In genomic region chr12:48771588-48772112, GRCh38 we compare ENCODE assay signal across 17 cellular contexts. TPM values are rescaled to one million over a fixed set of nuclear protein-coding genes. Genes with fewer than 3 reads are reported as not detected.
DNase-seq lines count a peak whose midpoint lies in the region; ATAC-seq and TF ChIP-seq lines count a peak whose summit lies in the region.
"Had no signal": no experiment of that assay in that cellular context is flagged by ENCODE, and none has a peak within 500 bp of the region (broad histone marks: within the 10 kb centered on the region; RNA-seq: fewer than 3 reads in every experiment).

No MANE protein-coding gene starts in this region.

- no peaks in the 10 kb centered on the region for H3F3A ChIP-seq in smooth muscle cell (ENCODE audit: low read depth)

- peak; percentile 46 for DNase-seq in activated CD8-positive, alpha-beta memory T cell treated with anti-CD3 and anti-CD28 coated beads, Interleukin-2, amount 10 ng/mL, durations not matched to agents 7 days and 5 days
- DNase-seq in activated CD8-positive, alpha-beta memory T cell treated with anti-CD3 and anti-CD28 coated beads for 24 hours: no peak
- DNase-seq in T-helper 17 cell (no peak), neuronal stem cell (ENCODE audit: low spot score) (no peak), smooth muscle cell (lab: John Stamatoyannopoulos, UW; ENCODE audit: unreplicated experiment) (no peak), psoas muscle (no peak)
- DNase-seq in stimulated activated effector memory CD8-positive, alpha-beta T cell treated with anti-CD3 and anti-CD28 coated beads, Interleukin-12 subunit alpha, Interleukin-12 subunit beta, amount 100 ng/mL, for 72 hours (ENCODE audit: low spot score in 2 of 2): no peak
- DNase-seq: 8988T; CD4-positive, alpha-beta memory T cell; DMS153; DMS79; GF-D8; GM23248; IMR-90 had no signal

- H3K9me3 Mint-ChIP-seq in activated CD8-positive, alpha-beta memory T cell treated with anti-CD3 and anti-CD28 coated beads, Interleukin-2, amount 10 ng/mL, durations not matched to agents 7 days and 5 days (ENCODE audit: low read depth): no peaks in the 10 kb centered on the region
- H3K9me3 Mint-ChIP-seq in stimulated activated effector memory CD8-positive, alpha-beta T cell treated with anti-CD3 and anti-CD28 coated beads, Interleukin-12 subunit alpha, Interleukin-12 subunit beta, amount 100 ng/mL, for 72 hours: no peaks in the 10 kb centered on the region
- H3K9me3 Mint-ChIP-seq: CD4-positive, alpha-beta memory T cell had no signal

- H3K4me3 Mint-ChIP-seq in activated CD8-positive, alpha-beta memory T cell treated with anti-CD3 and anti-CD28 coated beads, Interleukin-2, amount 10 ng/mL, durations not matched to agents 7 days and 5 days: no peak overlapping the region
- no peak overlapping the region for H3K4me3 Mint-ChIP-seq in T-helper 17 cell
- H3K4me3 Mint-ChIP-seq in stimulated activated effector memory CD8-positive, alpha-beta T cell treated with anti-CD3 and anti-CD28 coated beads, Interleukin-12 subunit alpha, Interleukin-12 subunit beta, amount 100 ng/mL, for 72 hours: no peak overlapping the region
- H3K4me3 Mint-ChIP-seq: CD14-positive monocyte; CD4-positive, alpha-beta memory T cell had no signal

- H3K4me1 Mint-ChIP-seq in activated CD8-positive, alpha-beta memory T cell treated with anti-CD3 and anti-CD28 coated beads, Interleukin-2, amount 10 ng/mL, durations not matched to agents 7 days and 5 days: peaks cover 11% of the 10 kb centered on the region
- peaks cover 8% of the 10 kb centered on the region for H3K4me1 Mint-ChIP-seq in T-helper 17 cell
- peaks cover 7% of the 10 kb centered on the region for H3K4me1 Mint-ChIP-seq in stimulated activated effector memory CD8-positive, alpha-beta T cell treated with anti-CD3 and anti-CD28 coated beads, Interleukin-12 subunit alpha, Interleukin-12 subunit beta, amount 100 ng/mL, for 72 hours
- H3K4me1 Mint-ChIP-seq: CD4-positive, alpha-beta memory T cell had no signal

- H3K23ac ChIP-seq in neuronal stem cell (ENCODE audit: low read depth, low read length, poor library complexity): peak overlapping the region; percentile 27

- H3K9me3 ChIP-seq in T-helper 17 cell (ENCODE audit: control insufficient read depth, low read length, poor library complexity, severe bottlenecking) (no peaks in the 10 kb centered on the region), neuronal stem cell (replicated peaks in 1 of 2; ENCODE audit: control insufficient read depth in 2 of 2, insufficient read depth in 1 of 2, low read depth in 1 of 2, low read length in 2 of 2) (peaks cover 0 to 2% of the 10 kb centered on the region in 2 donors), smooth muscle cell (replicated peaks; ENCODE audit: low read depth) (no peaks in the 10 kb centered on the region), psoas muscle (no peaks in the 10 kb centered on the region)
- H3K9me3 ChIP-seq: BLaER1, HAP-1 had no signal

- H3K27ac ChIP-seq in neuronal stem cell (replicated peaks; ENCODE audit: low read length) (no peak overlapping the region), smooth muscle cell (ENCODE audit: low read depth) (no peak overlapping the region), psoas muscle (no peak overlapping the region)
- H3K27ac ChIP-seq: BLaER1, GM23248 had no signal

- no peaks in the 10 kb centered on the region for H3K27me3 ChIP-seq in neuronal stem cell (ENCODE audit: control insufficient read depth in 3 of 3, insufficient read depth in 3 of 3, low read depth in 1 of 3, low read length in 3 of 3)
- H3K27me3 ChIP-seq in smooth muscle cell (ENCODE audit: low read depth): no peaks in the 10 kb centered on the region
- no peaks in the 10 kb centered on the region for H3K27me3 ChIP-seq in psoas muscle (ENCODE audit: insufficient read depth in 3 of 3, low read length in 2 of 3)
- H3K27me3 ChIP-seq: BLaER1 had no signal

- no peak overlapping the region for H4K91ac ChIP-seq in neuronal stem cell (ENCODE audit: low read depth, low read length, poor library complexity)

- peaks cover 11% of the 10 kb centered on the region for H3K27me3 Mint-ChIP-seq in activated CD8-positive, alpha-beta memory T cell treated with anti-CD3 and anti-CD28 coated beads, Interleukin-2, amount 10 ng/mL, durations not matched to agents 7 days and 5 days
- peaks cover 37% of the 10 kb centered on the region for H3K27me3 Mint-ChIP-seq in T-helper 17 cell
- H3K27me3 Mint-ChIP-seq: CD4-positive, alpha-beta memory T cell had no signal

- H3K4me1 ChIP-seq in neuronal stem cell (ENCODE audit: control insufficient read depth in 2 of 2, insufficient read depth in 1 of 2, low read depth in 1 of 2, low read length in 2 of 2) (peaks cover 0 to 9% of the 10 kb centered on the region in 2 donors), smooth muscle cell (ENCODE audit: low read depth) (peaks cover 6% of the 10 kb centered on the region), psoas muscle (no peaks in the 10 kb centered on the region)
- H3K4me1 ChIP-seq: HAP-1 had no signal

- H3K79me1 ChIP-seq in neuronal stem cell (ENCODE audit: low read depth, low read length): peaks cover 4% of the 10 kb centered on the region

- intact Hi-C loops in psoas muscle (cut with DNase I): no loop called here

- H3K36me3 ChIP-seq in neuronal stem cell (replicated peaks in 1 of 2; ENCODE audit: control insufficient read depth in 2 of 2, insufficient read depth in 2 of 2, low read length in 2 of 2): peaks cover 72 to 93% of the 10 kb centered on the region in 2 donors
- H3K36me3 ChIP-seq in smooth muscle cell (ENCODE audit: low read depth): no peaks in the 10 kb centered on the region
- peaks cover 8 to 93% of the 10 kb centered on the region in 2 donors for H3K36me3 ChIP-seq in psoas muscle (ENCODE audit: insufficient read depth in 1 of 2, low read depth in 1 of 2)

- CTCF ChIA-PET in activated CD8-positive, alpha-beta memory T cell treated with anti-CD3 and anti-CD28 coated beads, Interleukin-2, amount 10 ng/mL, durations not matched to agents 7 days and 5 days (lab: Charles Lee): interaction anchor here (1.1 to 1.4 kb wide), 2 partner anchors 18 to 43 kb away, joined by 4 to 6 read pairs; no protein-coding TSS in a partner anchor

- H3K4me3 ChIP-seq in neuronal stem cell (ENCODE audit: low read length in 2 of 2) (no peak overlapping the region), smooth muscle cell (no peak overlapping the region), psoas muscle (no peak overlapping the region)
- H3K4me3 ChIP-seq: BLaER1, GM23248, HAP-1 had no signal

- no peak overlapping the region for H2BK12ac ChIP-seq in neuronal stem cell (ENCODE audit: low read length)

- no peaks in the 10 kb centered on the region for H4K20me1 ChIP-seq in smooth muscle cell (ENCODE audit: low read depth)
- H4K20me1 ChIP-seq: BLaER1 had no signal

- H2BK15ac ChIP-seq in neuronal stem cell (ENCODE audit: low read length): no peak overlapping the region

- no peak overlapping the region for H2BK120ac ChIP-seq in neuronal stem cell (ENCODE audit: low read depth, low read length)

- peak; percentile 25 for ATAC-seq in activated CD8-positive, alpha-beta memory T cell treated with anti-CD3 and anti-CD28 coated beads, Interleukin-2, amount 10 ng/mL, durations not matched to agents 7 days and 5 days
- ATAC-seq in T-helper 17 cell (no peak), psoas muscle (no peak)
- ATAC-seq in stimulated activated effector memory CD8-positive, alpha-beta T cell treated with anti-CD3 and anti-CD28 coated beads, Interleukin-12 subunit alpha, Interleukin-12 subunit beta, amount 100 ng/mL, for 72 hours: no peak

- H3K9ac ChIP-seq in neuronal stem cell (ENCODE audit: low read depth, low read length, poor library complexity) (no peak overlapping the region), smooth muscle cell (ENCODE audit: low read depth) (no peak overlapping the region)
- H3K9ac ChIP-seq: BLaER1, GM23248 had no signal

- H3K14ac ChIP-seq in neuronal stem cell (ENCODE audit: low read length): no peak overlapping the region

- H3K18ac ChIP-seq in neuronal stem cell (ENCODE audit: low read length): no peak overlapping the region

- no CpG with 5 or more reads among the region's 13 CpGs for WGBS in neuronal stem cell (ENCODE audit: extremely low coverage in 2 of 2, insufficient read length in 2 of 2, insufficient replicate concordance in 1 of 2), 2 donors
- WGBS in smooth muscle cell (ENCODE audit: low lambda C conversion rate): 97% methylated on average over 13 of the region's 13 CpGs
- WGBS in psoas muscle, 3 donors: 94% methylated on average over 13 of the region's 13 CpGs

- no peak for TF ChIP-seq CTCF in smooth muscle cell (IDR thresholded peaks at IDR 0.05; ENCODE audit: borderline replicate concordance, insufficient read depth, poor library complexity, severe bottlenecking)
- no peak for TF ChIP-seq CTCF in psoas muscle (IDR thresholded peaks at IDR 0.05)

- H3K27ac Mint-ChIP-seq in activated CD8-positive, alpha-beta memory T cell treated with anti-CD3 and anti-CD28 coated beads, Interleukin-2, amount 10 ng/mL, durations not matched to agents 7 days and 5 days: peak overlapping the region; percentile 6
- H3K27ac Mint-ChIP-seq in T-helper 17 cell: peak overlapping the region; percentile 59
- peak overlapping the region; percentile 35 for H3K27ac Mint-ChIP-seq in stimulated activated effector memory CD8-positive, alpha-beta T cell treated with anti-CD3 and anti-CD28 coated beads, Interleukin-12 subunit alpha, Interleukin-12 subunit beta, amount 100 ng/mL, for 72 hours
- H3K27ac Mint-ChIP-seq: CD4-positive, alpha-beta memory T cell had no signal

- H2AK5ac ChIP-seq in neuronal stem cell (ENCODE audit: low read depth, low read length): no peak overlapping the region

- H3K4ac ChIP-seq in neuronal stem cell (ENCODE audit: low read length): no peak overlapping the region

- H2AFZ ChIP-seq in neuronal stem cell (ENCODE audit: low read length): no peak overlapping the region
- H2AFZ ChIP-seq in smooth muscle cell (ENCODE audit: low read depth): no peak overlapping the region
- H2AFZ ChIP-seq: GM23248 had no signal

- no peak overlapping the region for H4K8ac ChIP-seq in neuronal stem cell (ENCODE audit: low read depth, low read length)

- H2BK5ac ChIP-seq in neuronal stem cell (ENCODE audit: low read length): no peak overlapping the region

- H3K79me2 ChIP-seq in smooth muscle cell (ENCODE audit: low read depth): no peaks in the 10 kb centered on the region

- H3K4me2 ChIP-seq in neuronal stem cell (ENCODE audit: insufficient read depth, low read length, poor library complexity, severe bottlenecking) (no peak overlapping the region), smooth muscle cell (no peak overlapping the region)
- H3K4me2 ChIP-seq: BLaER1 had no signal

- H3K36me3 Mint-ChIP-seq in activated CD8-positive, alpha-beta memory T cell treated with anti-CD3 and anti-CD28 coated beads, Interleukin-2, amount 10 ng/mL, durations not matched to agents 7 days and 5 days: no peaks in the 10 kb centered on the region
- peaks cover 6% of the 10 kb centered on the region for H3K36me3 Mint-ChIP-seq in T-helper 17 cell (ENCODE audit: low read depth)
- H3K36me3 Mint-ChIP-seq in stimulated activated effector memory CD8-positive, alpha-beta T cell treated with anti-CD3 and anti-CD28 coated beads, Interleukin-12 subunit alpha, Interleukin-12 subunit beta, amount 100 ng/mL, for 72 hours: no peaks in the 10 kb centered on the region
- H3K36me3 Mint-ChIP-seq: CD14-positive monocyte; CD4-positive, alpha-beta memory T cell had no signal

RNA-seq across cellular contexts. Expression of gene ADCY6, which starts 17.2 kb away (rescaled TPM):
- total RNA-seq in activated CD8-positive, alpha-beta memory T cell treated with anti-CD3 and anti-CD28 coated beads, Interleukin-2, amount 10 ng/mL, durations not matched to agents 7 days and 5 days: under 1 TPM; 0.15 to 0.42 TPM
- total RNA-seq in T-helper 17 cell (under 1 TPM; 0.42 to 0.70 TPM), smooth muscle cell (23.4 and 31.0 TPM in 2 replicates), psoas muscle (10 to 100 TPM; 13.1 to 18.9 (median 13.4) TPM)
- polyA plus RNA-seq in neuronal stem cell (2013, experiment 1 of 2): 34.7 TPM
- 37.2 TPM for polyA plus RNA-seq in neuronal stem cell (2013, experiment 2 of 2)
- polyA plus RNA-seq in smooth muscle cell (18.8 and 21.5 TPM in 2 replicates), psoas muscle (1 to 10 TPM; 5.3 to 9.2 (median 7.6) TPM)
- total RNA-seq: CD4-positive, alpha-beta memory T cell had no signal
- polyA plus RNA-seq: CD4-positive, alpha-beta memory T cell had no signal

RNA-seq across cellular contexts. Expression of gene CACNB3, which starts 46.6 kb away (rescaled TPM):
- total RNA-seq in activated CD8-positive, alpha-beta memory T cell treated with anti-CD3 and anti-CD28 coated beads, Interleukin-2, amount 10 ng/mL, durations not matched to agents 7 days and 5 days: 10 to 100 TPM; 11.0 to 12.8 TPM
- total RNA-seq in T-helper 17 cell (1 to 10 TPM; 6.5 to 8.0 TPM), smooth muscle cell (16.7 and 18.5 TPM in 2 replicates), psoas muscle (1 to 10 TPM; 2.0 to 3.5 (median 2.5) TPM)
- 37.0 TPM for polyA plus RNA-seq in neuronal stem cell (2013, experiment 1 of 2)
- 35.1 TPM for polyA plus RNA-seq in neuronal stem cell (2013, experiment 2 of 2)
- polyA plus RNA-seq in smooth muscle cell (21.7 and 33.4 TPM in 2 replicates), psoas muscle (1 to 10 TPM in 2 of 3 donors, under 1 TPM in 1; 0.92 to 1.7 (median 1.6) TPM)

RNA-seq across cellular contexts. Expression of gene CCNT1, which starts 55.1 kb away (rescaled TPM):
- 10 to 100 TPM; 51.4 to 66.8 TPM for total RNA-seq in activated CD8-positive, alpha-beta memory T cell treated with anti-CD3 and anti-CD28 coated beads, Interleukin-2, amount 10 ng/mL, durations not matched to agents 7 days and 5 days
- total RNA-seq in T-helper 17 cell: 100 to 1,000 TPM in 1 of 2 donors, 10 to 100 TPM in 1; 87.5 to 117 TPM
- polyA plus RNA-seq in neuronal stem cell (2013, experiment 1 of 2): 19.9 TPM
- polyA plus RNA-seq in neuronal stem cell (2013, experiment 2 of 2): 19.9 TPM
- total RNA-seq in smooth muscle cell: 38.4 and 39.7 TPM in 2 replicates
- polyA plus RNA-seq in smooth muscle cell: 7.5 and 8.6 TPM in 2 replicates
- total RNA-seq in psoas muscle: 10 to 100 TPM; 25.9 to 31.8 (median 28.7) TPM
- polyA plus RNA-seq in psoas muscle: 10 to 100 TPM in 1 of 3 donors, 1 to 10 TPM in 2; 5.2 to 17.0 (median 6.1) TPM

Comparison
In these comparisons a context has a peak if more than half of its experiments do, and no peak if none do; other contexts are left out.
1. H3K27ac Mint-ChIP-seq: peak in every context shown above with its lines; median percentile 59 in T-helper 17 cell; 35 in stimulated activated effector memory CD8-positive, alpha-beta T cell treated with anti-CD3 and anti-CD28 coated beads, Interleukin-12 subunit alpha, Interleukin-12 subunit beta, amount 100 ng/mL, for 72 hours; 6 in activated CD8-positive, alpha-beta memory T cell treated with anti-CD3 and anti-CD28 coated beads, Interleukin-2, amount 10 ng/mL, durations not matched to agents 7 days and 5 days.
2. RNA of gene ADCY6, which starts 17.2 kb away (total RNA-seq): 23.4 to 31.0 TPM in smooth muscle cell and 13.1 to 18.9 TPM in psoas muscle; 0.42 to 0.70 TPM in T-helper 17 cell and 0.15 to 0.42 TPM in activated CD8-positive, alpha-beta memory T cell treated with anti-CD3 and anti-CD28 coated beads, Interleukin-2, amount 10 ng/mL, durations not matched to agents 7 days and 5 days; every median in the first group is over 4 times any median in the second.